In the genomic region with DNA sequence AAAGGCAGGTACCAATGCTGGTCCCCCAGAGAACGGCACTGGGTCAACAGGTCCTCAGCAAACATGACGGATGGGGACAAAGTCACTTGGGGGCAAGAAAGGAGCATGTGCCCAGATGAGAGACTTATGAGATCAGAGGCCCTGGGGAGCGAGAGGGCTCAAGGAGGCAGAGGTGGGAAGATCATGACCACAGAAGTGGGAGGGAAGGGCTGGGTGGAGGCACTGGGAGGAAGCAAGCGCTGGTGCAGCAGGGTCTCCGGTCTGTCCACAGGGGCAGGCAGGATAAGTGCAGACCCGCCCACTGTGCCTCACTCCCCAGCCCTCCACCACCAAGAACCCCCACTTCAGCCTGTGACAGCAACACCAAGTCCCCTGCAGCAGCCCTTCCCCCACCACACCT, we compare ENCODE assay signal across 15 cellular contexts. TPM values are rescaled to one million over a fixed set of nuclear protein-coding genes. Genes with fewer than 3 reads are reported as not detected.
DNase-seq lines count a peak whose midpoint lies in the region; ATAC-seq and TF ChIP-seq lines count a peak whose summit lies in the region.
"Had no signal": no experiment of that assay in that cellular context is flagged by ENCODE, and none has a peak within 500 bp of the region (broad histone marks: within the 10 kb centered on the region; RNA-seq: fewer than 3 reads in every experiment).

No MANE protein-coding gene starts in this region.

- no peaks in the 10 kb centered on the region for H3K36me3 ChIP-seq in aorta (ENCODE audit: control insufficient read depth in 1 of 2, insufficient read depth in 2 of 2, low read length in 1 of 2)

- H3K4me1 ChIP-seq in aorta (ENCODE audit: control insufficient read depth in 1 of 2, insufficient read depth in 2 of 2, low read length in 2 of 2): no peaks in the 10 kb centered on the region

- WGBS in aorta, 2 donors: 54 to 57% methylated on average over 4 to 6 of the region's 6 CpGs

- peak; percentile 5 for ATAC-seq in aorta (ENCODE audit: low FRiP score)
- ATAC-seq in GM21360 (IDR thresholded peaks at IDR 0.05; ENCODE audit: unreplicated experiment): no peak

- intact Hi-C loops in aorta (cut with DNase I): no loop called here

- no peaks in the 10 kb centered on the region for H3K36me3 Mint-ChIP-seq in activated naive CD8-positive, alpha-beta T cell
- no peaks in the 10 kb centered on the region for H3K36me3 Mint-ChIP-seq in activated naive CD8-positive, alpha-beta T cell treated with anti-CD3 and anti-CD28 coated beads for 36 hours
- no peaks in the 10 kb centered on the region for H3K36me3 Mint-ChIP-seq in glutamatergic neuron (ENCODE audit: unreplicated experiment)

- H3K27ac ChIP-seq in aorta (ENCODE audit: low read depth in 1 of 2, low read length in 2 of 2): no peak overlapping the region
- H3K27ac ChIP-seq: epithelial cell of prostate had no signal

- H3K9me3 ChIP-seq in aorta (ENCODE audit: control insufficient read depth, low read length): no peaks in the 10 kb centered on the region

- H3K27me3 Mint-ChIP-seq in activated naive CD8-positive, alpha-beta T cell: peaks cover 19% of the 10 kb centered on the region
- peaks cover 71% of the 10 kb centered on the region for H3K27me3 Mint-ChIP-seq in activated naive CD8-positive, alpha-beta T cell treated with anti-CD3 and anti-CD28 coated beads for 36 hours
- peaks cover 16% of the 10 kb centered on the region for H3K27me3 Mint-ChIP-seq in glutamatergic neuron (ENCODE audit: unreplicated experiment)

- peak overlapping the region; percentile 52 for H3K4me3 Mint-ChIP-seq in activated naive CD8-positive, alpha-beta T cell
- no peak overlapping the region for H3K4me3 Mint-ChIP-seq in activated naive CD8-positive, alpha-beta T cell treated with anti-CD3 and anti-CD28 coated beads for 36 hours
- no peak overlapping the region for H3K4me3 Mint-ChIP-seq in glutamatergic neuron (ENCODE audit: unreplicated experiment)
- H3K4me3 Mint-ChIP-seq: HFFc6 had no signal

- H3K27ac Mint-ChIP-seq in activated naive CD8-positive, alpha-beta T cell: no peak overlapping the region
- H3K27ac Mint-ChIP-seq in activated naive CD8-positive, alpha-beta T cell treated with anti-CD3 and anti-CD28 coated beads for 36 hours: no peak overlapping the region
- peak overlapping the region; percentile 83 for H3K27ac Mint-ChIP-seq in glutamatergic neuron (ENCODE audit: unreplicated experiment)
- H3K27ac Mint-ChIP-seq: HFFc6 had no signal

- no peak for TF ChIP-seq CTCF in glutamatergic neuron (IDR thresholded peaks at IDR 0.05; ENCODE audit: partially characterized antibody, unreplicated experiment)

- no peaks in the 10 kb centered on the region for H3K9me3 Mint-ChIP-seq in activated naive CD8-positive, alpha-beta T cell (ENCODE audit: low read depth)
- H3K9me3 Mint-ChIP-seq in activated naive CD8-positive, alpha-beta T cell treated with anti-CD3 and anti-CD28 coated beads for 36 hours: no peaks in the 10 kb centered on the region
- H3K9me3 Mint-ChIP-seq in glutamatergic neuron (ENCODE audit: unreplicated experiment): peaks cover 5% of the 10 kb centered on the region
- H3K9me3 Mint-ChIP-seq: HFFc6 had no signal

- no peaks in the 10 kb centered on the region for H3K27me3 ChIP-seq in aorta (ENCODE audit: control insufficient read depth in 1 of 2, insufficient read depth in 2 of 2, low read length in 1 of 2)

- DNase-seq in activated naive CD8-positive, alpha-beta T cell treated with anti-CD3 and anti-CD28 coated beads for 36 hours: no peak
- DNase-seq in OCI-M1 (lab: John Stamatoyannopoulos, UW): peak; percentile 16
- peak; percentile 30 for DNase-seq in glutamatergic neuron
- DNase-seq in aorta: no peak
- no peak for DNase-seq in DMS 273 (lab: John Stamatoyannopoulos, UW; ENCODE audit: unreplicated experiment)
- DNase-seq in H4 (ENCODE audit: low spot score): no peak
- DNase-seq: HFFc6, IMR-90, mammary epithelial cell, NCI-H2081 treated with DMSO at 0.1 percent for 48 hours, NCI-H748 treated with DMSO at 0.1 percent for 48 hours, Right ventricle myocardium superior had no signal

- H3K4me1 Mint-ChIP-seq in activated naive CD8-positive, alpha-beta T cell (ENCODE audit: low read depth): peaks cover 23% of the 10 kb centered on the region
- H3K4me1 Mint-ChIP-seq in activated naive CD8-positive, alpha-beta T cell treated with anti-CD3 and anti-CD28 coated beads for 36 hours: peaks cover 22% of the 10 kb centered on the region
- peaks cover 42% of the 10 kb centered on the region for H3K4me1 Mint-ChIP-seq in glutamatergic neuron (ENCODE audit: low read depth, unreplicated experiment)

- H3K4me3 ChIP-seq in aorta (ENCODE audit: low read length in 2 of 2): no peak overlapping the region

RNA-seq across cellular contexts. Expression of a gene that starts 10.9 kb away (rescaled TPM):
- under 1 TPM; 0.06 to 0.20 TPM for total RNA-seq in activated naive CD8-positive, alpha-beta T cell treated with anti-CD3 and anti-CD28 coated beads for 36 hours
- 7.3 TPM for total RNA-seq in glutamatergic neuron (ENCODE audit: unreplicated experiment)
- under 1 TPM; 0.06 to 0.24 TPM for total RNA-seq in aorta
- polyA plus RNA-seq in aorta: not detected
- 0.29 and 0.41 TPM in 2 replicates for total RNA-seq in H4 (2014; rRNA removed; shearing (Covaris generic))

Comparison
In these comparisons a context has a peak if more than half of its experiments do, and no peak if none do; other contexts are left out.
1. DNase-seq: peak in OCI-M1 (single experiment) and glutamatergic neuron (single experiment); none in activated naive CD8-positive, alpha-beta T cell treated with anti-CD3 and anti-CD28 coated beads for 36 hours (single experiment), aorta (0 of 2), DMS 273 (single experiment) and H4 (single experiment).